ENCODE assay signal across 17 cellular contexts in the genomic region with DNA sequence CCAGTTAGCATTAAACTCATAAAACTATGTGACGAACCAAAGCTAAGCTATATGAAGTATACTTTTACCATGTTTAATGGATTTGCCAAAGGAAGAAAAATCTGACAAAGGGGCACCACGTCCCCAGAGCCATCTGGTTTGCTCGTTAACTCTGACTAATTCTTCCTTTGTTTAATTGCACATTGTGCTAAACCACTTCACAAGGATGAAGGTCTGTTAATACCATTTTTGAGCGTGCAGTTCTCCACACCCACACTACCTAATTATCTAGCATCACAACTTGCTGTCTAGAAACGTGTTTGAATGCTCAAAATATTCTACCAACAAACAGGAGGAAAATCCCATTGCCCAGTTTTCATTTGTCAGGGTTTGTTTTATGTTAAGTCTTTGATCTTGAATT.
DNase-seq lines count a peak whose midpoint lies in the region; ATAC-seq and TF ChIP-seq lines count a peak whose summit lies in the region.
"Had no signal": no experiment of that assay in that cellular context is flagged by ENCODE, and none has a peak within 500 bp of the region (broad histone marks: within the 10 kb centered on the region; RNA-seq: fewer than 3 reads in every experiment).

No MANE protein-coding gene starts in this region.

- H3K4me2 ChIP-seq in IMR-90 (ENCODE audit: low read depth, low read length) = no peak overlapping the region

- no peak overlapping the region for H2AK5ac ChIP-seq in IMR-90 (ENCODE audit: low read depth, low read length)

- H3K27ac ChIP-seq in IMR-90 (ENCODE audit: insufficient read depth, low read length) (no peak overlapping the region), muscle layer of colon (ENCODE audit: low read depth, low read length) (peak overlapping the region; percentile 52), subcutaneous abdominal adipose tissue (ENCODE audit: low read depth, low read length) (peak overlapping the region; percentile 93)

- H2AFZ ChIP-seq in IMR-90 (replicated peaks; ENCODE audit: low read length, poor library complexity) = no peak overlapping the region

- no CpG with 5 or more reads among the region's 5 CpGs for WGBS in IMR-90 (ENCODE audit: extremely low coverage in 2 of 2, insufficient read length in 1 of 2), 2 experiments

- H3K4me1 Mint-ChIP-seq in chondrocyte (ENCODE audit: low read depth) = peaks cover 71% of the 10 kb centered on the region
- H3K4me1 Mint-ChIP-seq: activated naive CD8-positive, alpha-beta T cell treated with anti-CD3 and anti-CD28 coated beads, Interleukin-2, amount 50 U/mL, for 24 hours had no signal

- H2AK9ac ChIP-seq in IMR-90 (replicated peaks; ENCODE audit: low read depth, low read length, poor library complexity) = no peak overlapping the region

- H2BK5ac ChIP-seq in IMR-90 (ENCODE audit: low read depth, low read length, poor library complexity, severe bottlenecking) = peak overlapping the region; percentile 17

- in situ Hi-C loops in IMR-90 (cut with MboI; ENCODE audit: low sequenced_read_pairs) = no loop called here

- peak overlapping the region in 1 of 2 experiments; percentile 56; a peak in 1 of 4 replicates for H4K8ac ChIP-seq in IMR-90 (ENCODE audit: low read depth in 2 of 2, low read length in 2 of 2)

- peak overlapping the region; percentile 50; the same call in 1 of the 2 replicates for H3K14ac ChIP-seq in IMR-90 (replicated peaks; ENCODE audit: low read depth, low read length)

- intact Hi-C loops in IMR-90 (cut with micrococcal nuclease) (no loop called here), posterior vena cava (cut with DNase I) (loop anchor here in 1 of 2 donors (5.0 kb wide), 1 partner anchor 185 kb away; no protein-coding TSS in a partner anchor)

- H3K18ac ChIP-seq in IMR-90 (ENCODE audit: low read depth, low read length) = no peak overlapping the region; the same call in 1 of the 2 replicates

- no peak overlapping the region for H3K56ac ChIP-seq in IMR-90 (ENCODE audit: extremely low read depth, insufficient read depth, low read length)

- no peak overlapping the region for H4K5ac ChIP-seq in IMR-90 (ENCODE audit: low read depth, low read length)

- H2BK120ac ChIP-seq in IMR-90 (ENCODE audit: low read depth, low read length) = no peak overlapping the region

- ATAC-seq in IMR-90 (ENCODE audit: low read depth) (no peak), GM21737 (IDR thresholded peaks at IDR 0.05; ENCODE audit: unreplicated experiment) (no peak)
- ATAC-seq: activated CD4-positive, CD25-positive, alpha-beta regulatory T cell treated with anti-CD3 and anti-CD28 coated beads, Interleukin-2, amount 50 U/mL, for 24 hours; activated naive CD8-positive, alpha-beta T cell treated with anti-CD3 and anti-CD28 coated beads, Interleukin-2, amount 50 U/mL, for 24 hours had no signal

- H3K9me3 ChIP-seq in IMR-90 (ENCODE audit: control insufficient read depth, insufficient read depth, low read length) (no peaks in the 10 kb centered on the region), muscle layer of colon (ENCODE audit: low read length) (no peaks in the 10 kb centered on the region), subcutaneous abdominal adipose tissue (ENCODE audit: control insufficient read depth in 5 of 5, low read length in 5 of 5) (peaks cover 0 to 4% (median 0%) of the 10 kb centered on the region in 5 donors)
- H3K9me3 ChIP-seq: pancreas had no signal

- peak overlapping the region; percentile 84; the same call in 1 of the 3 replicates for H2BK15ac ChIP-seq in IMR-90 (ENCODE audit: low read depth, low read length)

- H3K9ac ChIP-seq in IMR-90 (ENCODE audit: low read depth, low read length) (no peak overlapping the region), muscle layer of colon (ENCODE audit: low read length) (no peak overlapping the region), subcutaneous abdominal adipose tissue (ENCODE audit: low read length in 5 of 5) (peak overlapping the region in 4 of 5 donors; percentile 31 to 67 (median 60))

- no peak overlapping the region for H3K4me3 ChIP-seq in IMR-90 (ENCODE audit: insufficient read depth, low read depth, low read length)
- peak overlapping the region in 1 of 2 donors; percentile 5 for H3K4me3 ChIP-seq in muscle layer of colon (ENCODE audit: low read depth in 1 of 2, low read length in 2 of 2)
- H3K4me3 ChIP-seq in subcutaneous abdominal adipose tissue (ENCODE audit: low read depth in 1 of 5, low read length in 5 of 5) = no peak overlapping the region
- H3K4me3 ChIP-seq: pancreas had no signal

- H3K9me1 ChIP-seq in IMR-90 (ENCODE audit: insufficient read depth, low read length) = peaks cover 31% of the 10 kb centered on the region

- H3K4me1 ChIP-seq in IMR-90 (ENCODE audit: control insufficient read depth, insufficient read depth, low read length) = peaks cover 31% of the 10 kb centered on the region
- H3K4me1 ChIP-seq in muscle layer of colon (ENCODE audit: insufficient read depth, low read length) = peaks cover 46% of the 10 kb centered on the region
- H3K4me1 ChIP-seq in subcutaneous abdominal adipose tissue (ENCODE audit: control insufficient read depth in 5 of 5, insufficient read depth in 5 of 5, low read length in 5 of 5) = peaks cover 23 to 89% (median 78%) of the 10 kb centered on the region in 5 donors
- H3K4me1 ChIP-seq: pancreas had no signal

- TF ChIP-seq RAD21 in IMR-90 (IDR thresholded peaks at IDR 0.05; ENCODE audit: low read length) = no peak

- peak overlapping the region; percentile 21; the same call in 1 of the 2 replicates for H3K23ac ChIP-seq in IMR-90 (ENCODE audit: low read depth, low read length)

- peaks cover 65% of the 10 kb centered on the region for H4K20me1 ChIP-seq in IMR-90 (ENCODE audit: insufficient read depth, low read length)

- H3K36me3 ChIP-seq in IMR-90 (ENCODE audit: control insufficient read depth, insufficient read depth, low read length) (peaks cover 29% of the 10 kb centered on the region), muscle layer of colon (ENCODE audit: insufficient read depth, low read length) (peaks cover 10% of the 10 kb centered on the region), subcutaneous abdominal adipose tissue (ENCODE audit: control insufficient read depth in 5 of 5, insufficient read depth in 5 of 5, low read length in 5 of 5) (peaks cover 0 to 28% (median 9%) of the 10 kb centered on the region in 5 donors)
- H3K36me3 ChIP-seq: pancreas had no signal

- H3K79me1 ChIP-seq in IMR-90 (ENCODE audit: low read depth in 1 of 2, low read length in 2 of 2) = peaks cover 37 to 87% of the 10 kb centered on the region in 2 experiments

- H3K4me3 Mint-ChIP-seq in chondrocyte (ENCODE audit: unreplicated experiment) = no peak overlapping the region
- H3K4me3 Mint-ChIP-seq: activated naive CD8-positive, alpha-beta T cell treated with anti-CD3 and anti-CD28 coated beads, Interleukin-2, amount 50 U/mL, for 24 hours had no signal

- DNase-seq in IMR-90 (no peak), chondrocyte (ENCODE audit: low spot score) (no peak), posterior vena cava (ENCODE audit: low spot score) (no peak), GM19238 (ENCODE audit: insufficient read length, low spot score) (no peak), NCI-H146 (lab: John Stamatoyannopoulos, UW) (no peak)
- DNase-seq: activated naive CD8-positive, alpha-beta T cell treated with anti-CD3 and anti-CD28 coated beads, Interleukin-2, amount 50 U/mL, for 24 hours; COR-L47; effector CD4-positive, alpha-beta T cell; NCI-H2029 treated with DMSO at 0.1 percent for 48 hours; pancreas; stimulated activated naive CD4-positive, alpha-beta T cell treated with Interleukin-2 at 50 U/mL for 16 hours; T-helper 9 cell had no signal

- no peaks in the 10 kb centered on the region for H3K27me3 ChIP-seq in IMR-90 (ENCODE audit: control insufficient read depth, insufficient read depth, low read length)
- no peaks in the 10 kb centered on the region for H3K27me3 ChIP-seq in muscle layer of colon (ENCODE audit: control insufficient read depth in 1 of 2, insufficient read depth in 2 of 2, low read length in 2 of 2)
- H3K27me3 ChIP-seq in subcutaneous abdominal adipose tissue (ENCODE audit: control insufficient read depth in 5 of 5, insufficient read depth in 4 of 5, low read length in 5 of 5) = peaks cover 0 to 9% (median 0%) of the 10 kb centered on the region in 5 donors
- H3K27me3 ChIP-seq: pancreas had no signal

- TF ChIP-seq POLR2A in IMR-90 (IDR thresholded peaks at IDR 0.05; ENCODE audit: low read depth, low read length) = peak; percentile 5; the same call in 1 of the 2 replicates

- H3K4ac ChIP-seq in IMR-90 (ENCODE audit: low read depth, low read length) = no peak overlapping the region

- peak overlapping the region; percentile 94 for H3K27ac Mint-ChIP-seq in chondrocyte (ENCODE audit: unreplicated experiment)
- H3K27ac Mint-ChIP-seq: activated naive CD8-positive, alpha-beta T cell treated with anti-CD3 and anti-CD28 coated beads, Interleukin-2, amount 50 U/mL, for 24 hours; activated T-helper 2 cell treated with anti-CD3 and anti-CD28 coated beads, Interferon-gamma antibody, Interleukin-2, Interleukin-4, amounts not matched to agents 10 μg/mL and 5 μg/mL and 100 μg/mL, durations not matched to agents 14 hours and 24 hours and 36 hours had no signal

- TF ChIP-seq CTCF in IMR-90 (conservative IDR thresholded peaks at IDR 0.05; ENCODE audit: low read depth, low read length) (no peak), chondrocyte (IDR thresholded peaks at IDR 0.05) (no peak)

- H3K9me3 Mint-ChIP-seq in chondrocyte (ENCODE audit: low read depth) = no peaks in the 10 kb centered on the region
- H3K9me3 Mint-ChIP-seq: activated naive CD8-positive, alpha-beta T cell treated with anti-CD3 and anti-CD28 coated beads, Interleukin-2, amount 50 U/mL, for 24 hours; activated T-helper 2 cell treated with anti-CD3 and anti-CD28 coated beads, Interferon-gamma antibody, Interleukin-2, Interleukin-4, amounts not matched to agents 10 μg/mL and 5 μg/mL and 100 μg/mL, durations not matched to agents 14 hours and 24 hours and 36 hours had no signal

- POLR2A ChIA-PET in IMR-90 (lab: Charles Lee; ENCODE audit: unreplicated experiment) = no interaction called here

- H4K91ac ChIP-seq in IMR-90 (ENCODE audit: insufficient read depth, low read depth, low read length) = no peak overlapping the region

- dilution Hi-C loops in IMR-90 (cut with HindIII; ENCODE audit: low sequenced_read_pairs, unreplicated experiment) = no loop called here

- peak overlapping the region; percentile 4; the same call in 1 of the 2 replicates for H2BK20ac ChIP-seq in IMR-90 (ENCODE audit: low read depth, low read length)

- no peaks in the 10 kb centered on the region for H3K27me3 Mint-ChIP-seq in chondrocyte (ENCODE audit: low read depth)

- H3K36me3 Mint-ChIP-seq in chondrocyte (ENCODE audit: low read depth) = peaks cover 29% of the 10 kb centered on the region

- CTCF ChIA-PET in IMR-90 (lab: Yijun Ruan, JAX) = interaction anchor here (1.1 kb wide), 1 partner anchor 11 kb away, joined by 3 read pairs; no protein-coding TSS in a partner anchor

- no TSS peak for BruUV-seq in IMR-90 (replicated peaks; lab: Mats Ljungman, UMichigan)

TF ChIP-seq in IMR-90, 13 proteins besides CTCF, POLR2A, EP300 and RAD21 (continues in another document):
- TF ChIP-seq SMC3 (IDR thresholded peaks at IDR 0.05; ENCODE audit: low read depth, low read length) = no peak

Comparison
In these comparisons a context has a peak if more than half of its experiments do, and no peak if none do; other contexts are left out.
1. H3K9ac ChIP-seq: peak in subcutaneous abdominal adipose tissue (4 of 5); none in IMR-90 (single experiment) and muscle layer of colon (single experiment).